1 cellular context compared by ENCODE assay signal in the genomic region with DNA sequence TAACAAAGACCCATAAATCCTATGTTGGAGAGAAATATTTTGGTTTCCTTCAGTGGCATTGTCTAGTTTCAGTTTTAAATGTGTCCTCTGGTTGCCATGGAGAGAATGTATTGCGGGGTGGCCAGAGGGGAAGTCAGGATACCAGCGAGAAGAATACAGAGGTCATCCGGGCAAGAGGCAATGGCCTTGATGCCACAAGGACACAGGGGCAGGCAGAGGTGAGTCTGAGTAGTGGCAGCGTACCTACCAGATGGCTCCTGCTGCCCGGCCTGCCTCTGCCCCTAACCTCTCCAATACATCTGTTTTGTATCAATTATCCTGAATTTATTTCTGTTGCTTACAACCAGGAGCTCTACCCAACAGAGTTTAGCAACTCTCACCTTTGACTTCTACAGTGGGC.
TF ChIP-seq lines count a peak whose summit lies in the region.

No MANE protein-coding gene starts in this region.

TF ChIP-seq in HepG2, 621 proteins besides CTCF, POLR2A, EP300 and RAD21:
- no peak for TF ChIP-seq XBP1 (CRISPR knock-in tag; IDR thresholded peaks at IDR 0.05)
- TF ChIP-seq, protein P1, sequence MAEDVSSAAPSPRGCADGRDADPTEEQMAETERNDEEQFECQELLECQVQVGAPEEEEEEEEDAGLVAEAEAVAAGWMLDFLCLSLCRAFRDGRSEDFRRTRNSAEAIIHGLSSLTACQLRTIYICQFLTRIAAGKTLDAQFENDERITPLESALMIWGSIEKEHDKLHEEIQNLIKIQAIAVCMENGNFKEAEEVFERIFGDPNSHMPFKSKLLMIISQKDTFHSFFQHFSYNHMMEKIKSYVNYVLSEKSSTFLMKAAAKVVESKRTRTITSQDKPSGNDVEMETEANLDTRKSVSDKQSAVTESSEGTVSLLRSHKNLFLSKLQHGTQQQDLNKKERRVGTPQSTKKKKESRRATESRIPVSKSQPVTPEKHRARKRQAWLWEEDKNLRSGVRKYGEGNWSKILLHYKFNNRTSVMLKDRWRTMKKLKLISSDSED (CRISPR knock-in tag; IDR thresholded peaks at IDR 0.05), result no peak
TF ChIP-seq in HepG2: peak in this region for 0.
